In the genomic region with DNA sequence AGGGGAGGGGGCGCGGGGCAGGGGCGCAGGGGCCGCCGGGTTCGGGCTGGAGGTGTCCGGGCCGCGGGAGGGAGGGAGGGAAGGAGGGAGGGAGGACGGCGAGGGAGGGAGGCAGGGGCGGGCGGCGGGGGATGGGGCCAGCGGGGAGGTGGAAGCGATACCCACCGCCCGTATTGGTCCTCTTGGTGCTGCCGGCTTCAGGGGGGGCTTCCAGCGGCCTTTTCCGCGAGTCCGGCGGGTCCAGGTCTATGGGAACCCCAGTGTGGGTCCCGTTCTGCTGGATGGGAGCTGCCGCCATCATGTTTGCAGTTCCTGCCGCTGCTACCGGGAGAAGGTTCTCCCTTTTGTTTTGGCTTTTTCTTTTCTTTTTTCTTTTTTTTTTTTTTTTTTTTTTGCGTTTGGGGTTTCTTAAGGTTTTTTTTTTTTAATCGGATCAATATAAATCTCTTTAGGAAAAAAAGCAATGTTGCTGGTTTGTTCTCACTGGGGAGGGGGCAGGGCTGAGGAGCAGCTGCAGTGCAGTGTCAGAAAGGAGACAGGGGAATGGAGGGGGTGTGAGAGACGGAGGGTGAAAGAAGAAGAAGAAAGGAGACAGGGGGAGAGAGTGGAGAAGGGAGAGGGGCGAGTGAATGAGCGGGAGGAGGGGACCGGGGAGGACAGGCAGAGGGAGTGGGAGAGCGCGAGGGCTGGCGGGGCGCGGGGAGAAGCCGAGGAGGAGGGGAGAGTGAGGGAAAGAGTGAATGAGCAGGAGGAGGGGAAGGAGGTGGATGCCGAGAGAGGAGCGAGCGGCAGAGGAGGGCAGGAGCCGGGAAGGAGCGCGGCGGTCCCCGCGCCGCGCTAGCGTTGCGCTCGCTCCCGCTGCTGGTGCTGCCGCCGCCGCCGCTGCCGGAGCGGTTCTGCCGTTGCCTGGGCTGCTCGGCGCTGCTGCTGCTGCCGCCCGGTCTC, we compare ENCODE assay signal across 8 cellular contexts. TPM values are rescaled to one million over a fixed set of nuclear protein-coding genes. Genes with fewer than 3 reads are reported as not detected.
DNase-seq lines count a peak whose midpoint lies in the region; ATAC-seq and TF ChIP-seq lines count a peak whose summit lies in the region.

NOVA1 (minus strand) TSS at position 898 of the 945 bp plus-strand sequence; CDS start at position 301, 597 bp downstream.

- H3K9me3 ChIP-seq in HUES64 (ENCODE audit: insufficient read depth, low read depth, low read length): no peaks in the 10 kb centered on the region

- TF ChIP-seq CTCF in WTC11 (IDR thresholded peaks at IDR 0.05): no peak

- POLR2A ChIA-PET in WTC11 (lab: Charles Lee): interaction anchor here (0.6 to 0.7 kb wide), 3 partner anchors 14 to 545 kb away, joined by 3 to 10 read pairs (median 5); no protein-coding TSS in a partner anchor
- POLR2A ChIA-PET in activated CD4-positive, alpha-beta memory T cell treated with anti-CD3 and anti-CD28 coated beads, Interleukin-2, amount 10 ng/mL, durations not matched to agents 7 days and 5 days (lab: Charles Lee): no interaction called here

- peak within 1 kb of the TSS; percentile 98 for H3K4me3 ChIP-seq in HUES64 (ENCODE audit: low read length)

- H3K9ac ChIP-seq in HUES64 (ENCODE audit: low read depth, low read length): peak within 1 kb of the TSS; percentile 83

- peaks cover 14% of the 10 kb centered on the region; the same call in 1 of the 2 replicates for H3K27me3 ChIP-seq in HUES64 (ENCODE audit: insufficient read depth, low read length)

- H3K4me3 Mint-ChIP-seq in WTC11: peak within 1 kb of the TSS; percentile 97
- H3K4me3 Mint-ChIP-seq in activated CD4-positive, alpha-beta memory T cell treated with anti-CD3 and anti-CD28 coated beads, Interleukin-2, amount 10 ng/mL, durations not matched to agents 7 days and 5 days: no peak within 1 kb of the TSS

- ATAC-seq in WTC11 (peak; percentile 21), Right ventricle myocardium superior (ENCODE audit: poor library complexity) (peak; percentile 72), HG02884 (IDR thresholded peaks at IDR 0.05; ENCODE audit: unreplicated experiment) (no peak)

- H3K27ac ChIP-seq in HUES64 (ENCODE audit: low read depth, low read length): peak within 1 kb of the TSS; percentile 81

- H3K27ac Mint-ChIP-seq in WTC11: peak within 1 kb of the TSS; percentile 91
- no peak within 1 kb of the TSS for H3K27ac Mint-ChIP-seq in activated CD4-positive, alpha-beta memory T cell treated with anti-CD3 and anti-CD28 coated beads, Interleukin-2, amount 10 ng/mL, durations not matched to agents 7 days and 5 days

- H3K4me1 Mint-ChIP-seq in WTC11: peaks cover 38% of the 10 kb centered on the region
- H3K4me1 Mint-ChIP-seq in activated CD4-positive, alpha-beta memory T cell treated with anti-CD3 and anti-CD28 coated beads, Interleukin-2, amount 10 ng/mL, durations not matched to agents 7 days and 5 days: no peaks in the 10 kb centered on the region

- no peaks in the 10 kb centered on the region for H3K9me3 Mint-ChIP-seq in WTC11
- H3K9me3 Mint-ChIP-seq in activated CD4-positive, alpha-beta memory T cell treated with anti-CD3 and anti-CD28 coated beads, Interleukin-2, amount 10 ng/mL, durations not matched to agents 7 days and 5 days: peaks cover 4% of the 10 kb centered on the region

- no peaks in the 10 kb centered on the region for H3K36me3 ChIP-seq in HUES64 (ENCODE audit: insufficient read depth, low read length)

- no peaks in the 10 kb centered on the region for H3K36me3 Mint-ChIP-seq in WTC11
- no peaks in the 10 kb centered on the region for H3K36me3 Mint-ChIP-seq in activated CD4-positive, alpha-beta memory T cell treated with anti-CD3 and anti-CD28 coated beads, Interleukin-2, amount 10 ng/mL, durations not matched to agents 7 days and 5 days (ENCODE audit: low read depth)

- WGBS in HUES64: under 1% methylated on average over 60 of the region's 66 CpGs

- H3K4me1 ChIP-seq in HUES64 (ENCODE audit: insufficient read depth, low read length): peaks cover 23% of the 10 kb centered on the region

- H3K27me3 Mint-ChIP-seq in WTC11 (ENCODE audit: low read depth): peaks cover 10% of the 10 kb centered on the region
- peaks cover 20% of the 10 kb centered on the region for H3K27me3 Mint-ChIP-seq in activated CD4-positive, alpha-beta memory T cell treated with anti-CD3 and anti-CD28 coated beads, Interleukin-2, amount 10 ng/mL, durations not matched to agents 7 days and 5 days

- intact Hi-C loops in Right ventricle myocardium superior (cut with DNase I): no loop called here

- DNase-seq in COR-L47 (lab: John Stamatoyannopoulos, UW) (peak; percentile 20), WTC11 (ENCODE audit: low spot score) (peak; percentile 69), Right ventricle myocardium superior (peak; percentile 57), occipital lobe (lab: John Stamatoyannopoulos, UW) (peak; percentile 11)
- no peak for DNase-seq in activated CD4-positive, alpha-beta memory T cell treated with anti-CD3 and anti-CD28 coated beads, Interleukin-2, amount 10 ng/mL, durations not matched to agents 7 days and 5 days
- no peak for DNase-seq in stimulated activated CD4-positive, alpha-beta T cell treated with anti-CD3 and anti-CD28 coated beads, Interleukin-4, amount 100 ng/mL, for 4 hours

- CTCF ChIA-PET in WTC11 (lab: Charles Lee): interaction anchor here (0.7 to 0.8 kb wide), 2 partner anchors 134 to 236 kb away, joined by 3 to 4 read pairs; no protein-coding TSS in a partner anchor
- CTCF ChIA-PET in activated CD4-positive, alpha-beta memory T cell treated with anti-CD3 and anti-CD28 coated beads, Interleukin-2, amount 10 ng/mL, durations not matched to agents 7 days and 5 days (lab: Charles Lee): no interaction called here

TF ChIP-seq in WTC11, 78 proteins besides CTCF, POLR2A, EP300 and RAD21 (continues in another document):
- TF ChIP-seq ZNF121 (CRISPR knock-in tag; IDR thresholded peaks at IDR 0.05): no peak
- no peak for TF ChIP-seq SMAD3 (CRISPR knock-in tag; IDR thresholded peaks at IDR 0.05; ENCODE audit: borderline replicate concordance)
- no peak for TF ChIP-seq ZNF232 (CRISPR knock-in tag; IDR thresholded peaks at IDR 0.05)
- TF ChIP-seq, protein P1, sequence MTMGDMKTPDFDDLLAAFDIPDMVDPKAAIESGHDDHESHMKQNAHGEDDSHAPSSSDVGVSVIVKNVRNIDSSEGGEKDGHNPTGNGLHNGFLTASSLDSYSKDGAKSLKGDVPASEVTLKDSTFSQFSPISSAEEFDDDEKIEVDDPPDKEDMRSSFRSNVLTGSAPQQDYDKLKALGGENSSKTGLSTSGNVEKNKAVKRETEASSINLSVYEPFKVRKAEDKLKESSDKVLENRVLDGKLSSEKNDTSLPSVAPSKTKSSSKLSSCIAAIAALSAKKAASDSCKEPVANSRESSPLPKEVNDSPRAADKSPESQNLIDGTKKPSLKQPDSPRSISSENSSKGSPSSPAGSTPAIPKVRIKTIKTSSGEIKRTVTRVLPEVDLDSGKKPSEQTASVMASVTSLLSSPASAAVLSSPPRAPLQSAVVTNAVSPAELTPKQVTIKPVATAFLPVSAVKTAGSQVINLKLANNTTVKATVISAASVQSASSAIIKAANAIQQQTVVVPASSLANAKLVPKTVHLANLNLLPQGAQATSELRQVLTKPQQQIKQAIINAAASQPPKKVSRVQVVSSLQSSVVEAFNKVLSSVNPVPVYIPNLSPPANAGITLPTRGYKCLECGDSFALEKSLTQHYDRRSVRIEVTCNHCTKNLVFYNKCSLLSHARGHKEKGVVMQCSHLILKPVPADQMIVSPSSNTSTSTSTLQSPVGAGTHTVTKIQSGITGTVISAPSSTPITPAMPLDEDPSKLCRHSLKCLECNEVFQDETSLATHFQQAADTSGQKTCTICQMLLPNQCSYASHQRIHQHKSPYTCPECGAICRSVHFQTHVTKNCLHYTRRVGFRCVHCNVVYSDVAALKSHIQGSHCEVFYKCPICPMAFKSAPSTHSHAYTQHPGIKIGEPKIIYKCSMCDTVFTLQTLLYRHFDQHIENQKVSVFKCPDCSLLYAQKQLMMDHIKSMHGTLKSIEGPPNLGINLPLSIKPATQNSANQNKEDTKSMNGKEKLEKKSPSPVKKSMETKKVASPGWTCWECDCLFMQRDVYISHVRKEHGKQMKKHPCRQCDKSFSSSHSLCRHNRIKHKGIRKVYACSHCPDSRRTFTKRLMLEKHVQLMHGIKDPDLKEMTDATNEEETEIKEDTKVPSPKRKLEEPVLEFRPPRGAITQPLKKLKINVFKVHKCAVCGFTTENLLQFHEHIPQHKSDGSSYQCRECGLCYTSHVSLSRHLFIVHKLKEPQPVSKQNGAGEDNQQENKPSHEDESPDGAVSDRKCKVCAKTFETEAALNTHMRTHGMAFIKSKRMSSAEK (CRISPR knock-in tag; IDR thresholded peaks at IDR 0.05; ENCODE audit: borderline replicate concordance): no peak
- no peak for TF ChIP-seq TCF7 (CRISPR knock-in tag; IDR thresholded peaks at IDR 0.05; ENCODE audit: low read depth)
- TF ChIP-seq, protein P2, sequence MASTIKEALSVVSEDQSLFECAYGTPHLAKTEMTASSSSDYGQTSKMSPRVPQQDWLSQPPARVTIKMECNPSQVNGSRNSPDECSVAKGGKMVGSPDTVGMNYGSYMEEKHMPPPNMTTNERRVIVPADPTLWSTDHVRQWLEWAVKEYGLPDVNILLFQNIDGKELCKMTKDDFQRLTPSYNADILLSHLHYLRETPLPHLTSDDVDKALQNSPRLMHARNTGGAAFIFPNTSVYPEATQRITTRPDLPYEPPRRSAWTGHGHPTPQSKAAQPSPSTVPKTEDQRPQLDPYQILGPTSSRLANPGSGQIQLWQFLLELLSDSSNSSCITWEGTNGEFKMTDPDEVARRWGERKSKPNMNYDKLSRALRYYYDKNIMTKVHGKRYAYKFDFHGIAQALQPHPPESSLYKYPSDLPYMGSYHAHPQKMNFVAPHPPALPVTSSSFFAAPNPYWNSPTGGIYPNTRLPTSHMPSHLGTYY (CRISPR knock-in tag; IDR thresholded peaks at IDR 0.05): no peak
- no peak for TF ChIP-seq IRF2 (CRISPR knock-in tag; IDR thresholded peaks at IDR 0.05; ENCODE audit: borderline replicate concordance, low read depth)
- TF ChIP-seq, protein P3, sequence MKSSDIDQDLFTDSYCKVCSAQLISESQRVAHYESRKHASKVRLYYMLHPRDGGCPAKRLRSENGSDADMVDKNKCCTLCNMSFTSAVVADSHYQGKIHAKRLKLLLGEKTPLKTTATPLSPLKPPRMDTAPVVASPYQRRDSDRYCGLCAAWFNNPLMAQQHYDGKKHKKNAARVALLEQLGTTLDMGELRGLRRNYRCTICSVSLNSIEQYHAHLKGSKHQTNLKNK (CRISPR knock-in tag; IDR thresholded peaks at IDR 0.05): no peak

RNA-seq across cellular contexts. Expression of gene NOVA1, which starts in this region (rescaled TPM):
- polyA plus RNA-seq in HUES64 (2013, experiment 1 of 2): 13.8 TPM
- polyA plus RNA-seq in HUES64 (2013, experiment 2 of 2): 21.6 TPM
- total RNA-seq in WTC11 (2021) (11.6 to 14.6 TPM (median 13.6 TPM) in 3 replicates), Right ventricle myocardium superior (2.4 TPM), occipital lobe (58.3 TPM)
- total RNA-seq in activated CD4-positive, alpha-beta memory T cell treated with anti-CD3 and anti-CD28 coated beads, Interleukin-2, amount 10 ng/mL, durations not matched to agents 7 days and 5 days: not detected

Comparison
In these comparisons a context has a peak if more than half of its experiments do, and no peak if none do; other contexts are left out.
1. DNase-seq: peak in COR-L47 (single experiment), WTC11 (single experiment), Right ventricle myocardium superior (single experiment) and occipital lobe (single experiment); none in activated CD4-positive, alpha-beta memory T cell treated with anti-CD3 and anti-CD28 coated beads, Interleukin-2, amount 10 ng/mL, durations not matched to agents 7 days and 5 days (single experiment) and stimulated activated CD4-positive, alpha-beta T cell treated with anti-CD3 and anti-CD28 coated beads, Interleukin-4, amount 100 ng/mL, for 4 hours (0 of 2).